9 cellular contexts compared by ENCODE assay signal in the genomic region with DNA sequence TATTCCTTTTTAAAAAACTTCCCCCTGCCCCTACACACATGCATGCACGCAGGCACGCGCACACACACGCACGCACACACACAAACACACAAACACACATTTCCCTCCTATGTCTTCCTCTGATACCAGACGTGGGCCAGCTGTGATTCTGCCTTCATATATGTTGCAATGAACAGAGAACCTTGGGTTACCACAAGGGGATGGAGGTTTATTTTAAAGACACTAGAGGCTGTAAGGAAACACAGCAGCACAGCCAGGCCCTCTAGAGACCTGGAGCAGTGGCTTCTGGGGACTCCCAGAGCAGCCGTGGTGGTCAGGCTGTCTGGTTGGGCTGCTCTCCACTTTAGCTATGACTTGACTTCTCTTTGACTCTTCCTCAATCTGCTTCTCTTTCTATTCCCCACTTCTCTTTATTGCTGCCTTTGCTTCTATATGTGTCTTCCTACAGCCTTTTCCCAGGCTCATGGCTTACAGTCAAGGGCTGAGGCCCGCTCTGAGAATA. TPM values are rescaled to one million over a fixed set of nuclear protein-coding genes. Genes with fewer than 3 reads are reported as not detected.
DNase-seq lines count a peak whose midpoint lies in the region; ATAC-seq and TF ChIP-seq lines count a peak whose summit lies in the region.
"Had no signal": no experiment of that assay in that cellular context is flagged by ENCODE, and none has a peak within 500 bp of the region (broad histone marks: within the 10 kb centered on the region; RNA-seq: fewer than 3 reads in every experiment).

No MANE protein-coding gene starts in this region.

- peaks cover 14% of the 10 kb centered on the region for H3K9me3 Mint-ChIP-seq in stimulated activated memory B cell treated with anti-CD40 and anti-IgM and Interleukin-4, amounts not matched to agents 10 μg/mL and 1 μg/mL and 100 μg/mL, for 72 hours
- no peaks in the 10 kb centered on the region for H3K9me3 Mint-ChIP-seq in endodermal cell

- 89 to 96% methylated on average over 2 to 8 of the region's 8 CpGs for WGBS in endodermal cell (ENCODE audit: insufficient coverage in 1 of 2, insufficient read length in 1 of 2), 2 experiments

- no peaks in the 10 kb centered on the region for H3K9me2 ChIP-seq in SU-DHL-6 (replicated peaks; ENCODE audit: insufficient read depth, low read length)

- no peaks in the 10 kb centered on the region for H3K27me3 Mint-ChIP-seq in stimulated activated memory B cell treated with anti-CD40 and anti-IgM and Interleukin-4, amounts not matched to agents 10 μg/mL and 1 μg/mL and 100 μg/mL, for 72 hours
- peaks cover 2% of the 10 kb centered on the region for H3K27me3 Mint-ChIP-seq in endodermal cell (ENCODE audit: insufficient read depth)

- peaks cover 16% of the 10 kb centered on the region for H3K79me2 ChIP-seq in SU-DHL-6 (ENCODE audit: insufficient read depth, low read length)

- H3K9ac ChIP-seq in SU-DHL-6 (ENCODE audit: low read length) (peak overlapping the region; percentile 44), endodermal cell (ENCODE audit: extremely low read depth, low read length, poor library complexity, severe bottlenecking) (no peak overlapping the region)

- peak overlapping the region; percentile 40 for H3K4me3 Mint-ChIP-seq in stimulated activated memory B cell treated with anti-CD40 and anti-IgM and Interleukin-4, amounts not matched to agents 10 μg/mL and 1 μg/mL and 100 μg/mL, for 72 hours
- H3K4me3 Mint-ChIP-seq in endodermal cell: no peak overlapping the region

- peaks cover 62% of the 10 kb centered on the region for H3F3A ChIP-seq in SU-DHL-6 (ENCODE audit: insufficient read depth)

- peak overlapping the region; percentile 70 for H2AFZ ChIP-seq in SU-DHL-6 (ENCODE audit: low read depth, low read length, severe bottlenecking)

- DNase-seq in Right ventricle myocardium superior (peak; percentile 47), cardiac septum (ENCODE audit: low spot score) (no peak), endodermal cell (no peak), KG1 (lab: John Stamatoyannopoulos, UW) (no peak)
- DNase-seq in activated effector memory CD4-positive, alpha-beta T cell treated with anti-CD3 and anti-CD28 coated beads, Interleukin-2, amount 50 U/mL, for 16 hours: no peak
- DNase-seq: NCI-H187 treated with DMSO at 0.1 percent for 48 hours had no signal

- TF ChIP-seq CTCF in SU-DHL-6 (IDR thresholded peaks at IDR 0.05; ENCODE audit: insufficient read depth, low read length, poor library complexity, severe bottlenecking): no peak
- TF ChIP-seq CTCF in endodermal cell (conservative IDR thresholded peaks at IDR 0.05): no peak

- peaks cover 24% of the 10 kb centered on the region for H3K36me3 Mint-ChIP-seq in stimulated activated memory B cell treated with anti-CD40 and anti-IgM and Interleukin-4, amounts not matched to agents 10 μg/mL and 1 μg/mL and 100 μg/mL, for 72 hours
- H3K36me3 Mint-ChIP-seq in endodermal cell (ENCODE audit: low read depth): no peaks in the 10 kb centered on the region

- no peaks in the 10 kb centered on the region for H3K4me1 ChIP-seq in endodermal cell (ENCODE audit: control insufficient read depth, insufficient read depth, low read length)

- H3K9me3 ChIP-seq in SU-DHL-6 (ENCODE audit: insufficient read depth, low read length): no peaks in the 10 kb centered on the region
- H3K9me3 ChIP-seq in endodermal cell (ENCODE audit: control insufficient read depth, low read length): no peaks in the 10 kb centered on the region

- peak; percentile 73 for ATAC-seq in Right ventricle myocardium superior (ENCODE audit: poor library complexity)
- peak; percentile 76 for ATAC-seq in HG03045 (IDR thresholded peaks at IDR 0.05; ENCODE audit: unreplicated experiment)
- ATAC-seq in stimulated activated memory B cell treated with anti-CD40 and anti-IgM and Interleukin-4, amounts not matched to agents 10 μg/mL and 1 μg/mL and 100 μg/mL, for 72 hours: peak; percentile 93

- peak overlapping the region; percentile 83 for H3K27ac Mint-ChIP-seq in stimulated activated memory B cell treated with anti-CD40 and anti-IgM and Interleukin-4, amounts not matched to agents 10 μg/mL and 1 μg/mL and 100 μg/mL, for 72 hours
- no peak overlapping the region for H3K27ac Mint-ChIP-seq in endodermal cell

- H3K4me3 ChIP-seq in SU-DHL-6 (ENCODE audit: insufficient read depth, low read length, poor library complexity, severe bottlenecking) (no peak overlapping the region), endodermal cell (ENCODE audit: low read length) (no peak overlapping the region)

- H3K36me3 ChIP-seq in SU-DHL-6 (ENCODE audit: low read length): no peaks in the 10 kb centered on the region
- no peaks in the 10 kb centered on the region for H3K36me3 ChIP-seq in endodermal cell (ENCODE audit: control insufficient read depth, insufficient read depth, low read length)

- H3K27ac ChIP-seq in SU-DHL-6 (ENCODE audit: low read depth, low read length) (peak overlapping the region; percentile 100), endodermal cell (ENCODE audit: low read depth, low read length) (no peak overlapping the region)

- H3K27me3 ChIP-seq in SU-DHL-6 (ENCODE audit: low read length): no peaks in the 10 kb centered on the region
- no peaks in the 10 kb centered on the region for H3K27me3 ChIP-seq in endodermal cell (ENCODE audit: control insufficient read depth, insufficient read depth, low read length, poor library complexity, severe bottlenecking)

- H3K4me1 Mint-ChIP-seq in stimulated activated memory B cell treated with anti-CD40 and anti-IgM and Interleukin-4, amounts not matched to agents 10 μg/mL and 1 μg/mL and 100 μg/mL, for 72 hours: peaks cover 35% of the 10 kb centered on the region
- H3K4me1 Mint-ChIP-seq in endodermal cell: no peaks in the 10 kb centered on the region

- intact Hi-C loops in Right ventricle myocardium superior (cut with DNase I): no loop called here
- intact Hi-C loops in cardiac septum (cut with DNase I): no loop called here

- H3K4me2 ChIP-seq in SU-DHL-6 (ENCODE audit: low read depth, low read length, poor library complexity, severe bottlenecking): peak overlapping the region; percentile 47

- no peaks in the 10 kb centered on the region for H4K20me1 ChIP-seq in SU-DHL-6 (ENCODE audit: low read depth, low read length)

RNA-seq across cellular contexts. Expression of a gene that starts 3.2 kb away (rescaled TPM):
- not detected for total RNA-seq in Right ventricle myocardium superior
- 0.22 TPM for total RNA-seq in cardiac septum
- not detected for total RNA-seq in endodermal cell
- polyA plus RNA-seq in endodermal cell (2013, experiment 1 of 2): not detected
- not detected for polyA plus RNA-seq in endodermal cell (2013, experiment 2 of 2)

RNA-seq across cellular contexts. Expression of a gene that starts 18.6 kb away (rescaled TPM):
- total RNA-seq in Right ventricle myocardium superior: 3.4 TPM
- 4.9 TPM for total RNA-seq in cardiac septum
- under 1 TPM in 1 of 2 donors, not detected in 1; 0.09 TPM for total RNA-seq in endodermal cell
- not detected for polyA plus RNA-seq in endodermal cell (2013, experiment 1 of 2)
- not detected for polyA plus RNA-seq in endodermal cell (2013, experiment 2 of 2)
